1 cellular context compared by ENCODE assay signal in the genomic region with DNA sequence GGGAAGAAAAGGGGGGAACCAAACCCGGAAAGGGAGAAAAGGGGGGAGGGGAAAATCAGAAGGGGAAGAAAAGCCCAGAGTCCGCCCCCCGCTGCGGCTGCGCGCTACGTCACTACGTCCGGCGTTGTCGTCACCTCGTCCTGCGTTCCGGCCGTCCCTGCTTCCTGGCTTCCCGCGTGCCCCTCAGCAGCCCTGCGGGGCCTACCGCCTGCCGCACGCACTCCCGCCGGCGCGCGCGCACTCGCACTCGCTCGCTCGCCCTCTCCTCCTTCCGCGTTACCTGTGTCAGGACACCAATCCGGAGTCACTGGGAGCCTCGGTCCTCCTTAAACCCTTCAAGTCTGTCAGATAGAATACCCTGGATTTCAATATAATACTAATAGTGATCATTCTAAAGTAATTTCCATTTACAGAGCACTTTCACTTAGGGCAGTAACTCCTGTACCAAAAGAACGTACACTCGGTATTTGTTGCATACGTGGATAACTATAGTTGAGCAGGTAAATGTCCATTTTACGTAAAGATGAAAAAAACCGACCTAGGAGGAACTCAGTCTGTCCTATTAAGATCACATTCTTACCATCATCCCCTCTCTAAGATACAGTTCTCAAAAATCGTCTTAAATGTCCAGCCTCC.
TF ChIP-seq lines count a peak whose summit lies in the region.

A gene (minus strand): TSS at position 113 of the 636 bp plus-strand sequence. CDS start 120,615 bp downstream, outside the sequence.

TF ChIP-seq in HepG2, 621 proteins besides CTCF, POLR2A, EP300 and RAD21 (continued from another document and continues in another):
- TF ChIP-seq, protein P1, sequence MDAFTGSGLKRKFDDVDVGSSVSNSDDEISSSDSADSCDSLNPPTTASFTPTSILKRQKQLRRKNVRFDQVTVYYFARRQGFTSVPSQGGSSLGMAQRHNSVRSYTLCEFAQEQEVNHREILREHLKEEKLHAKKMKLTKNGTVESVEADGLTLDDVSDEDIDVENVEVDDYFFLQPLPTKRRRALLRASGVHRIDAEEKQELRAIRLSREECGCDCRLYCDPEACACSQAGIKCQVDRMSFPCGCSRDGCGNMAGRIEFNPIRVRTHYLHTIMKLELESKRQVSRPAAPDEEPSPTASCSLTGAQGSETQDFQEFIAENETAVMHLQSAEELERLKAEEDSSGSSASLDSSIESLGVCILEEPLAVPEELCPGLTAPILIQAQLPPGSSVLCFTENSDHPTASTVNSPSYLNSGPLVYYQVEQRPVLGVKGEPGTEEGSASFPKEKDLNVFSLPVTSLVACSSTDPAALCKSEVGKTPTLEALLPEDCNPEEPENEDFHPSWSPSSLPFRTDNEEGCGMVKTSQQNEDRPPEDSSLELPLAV (CRISPR knock-in tag; conservative IDR thresholded peaks at IDR 0.05; ENCODE audit: low read depth): no peak; the same call in 1 of the 2 replicates
- TF ChIP-seq, protein P2, sequence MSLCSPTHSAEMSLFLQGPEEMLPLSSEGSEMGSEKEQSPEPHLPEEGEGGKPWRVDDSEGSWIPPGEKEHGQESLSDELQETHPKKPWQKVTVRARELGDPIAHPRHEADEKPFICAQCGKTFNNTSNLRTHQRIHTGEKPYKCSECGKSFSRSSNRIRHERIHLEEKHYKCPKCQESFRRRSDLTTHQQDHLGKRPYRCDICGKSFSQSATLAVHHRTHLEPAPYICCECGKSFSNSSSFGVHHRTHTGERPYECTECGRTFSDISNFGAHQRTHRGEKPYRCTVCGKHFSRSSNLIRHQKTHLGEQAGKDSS (CRISPR knock-in tag; IDR thresholded peaks at IDR 0.05; ENCODE audit: borderline replicate concordance, low read depth): peak; percentile 82; the same call in 1 of the 2 replicates
- TF ChIP-seq KAT7 (CRISPR knock-in tag; IDR thresholded peaks at IDR 0.05; ENCODE audit: borderline replicate concordance) (peak; percentile 96; the same call in 1 of the 2 replicates), FOXK2 (IDR thresholded peaks at IDR 0.05) (no peak), U2AF1 (optimal IDR thresholded peaks at IDR 0.05; ENCODE audit: low read depth, low read length) (no peak), ZFP37 (CRISPR knock-in tag; IDR thresholded peaks at IDR 0.05; ENCODE audit: borderline replicate concordance) (0 out of 2 replicates have a peak, but pooled peaks have one; percentile 73), ZNF180 (CRISPR knock-in tag; IDR thresholded peaks at IDR 0.05; ENCODE audit: borderline replicate concordance, low read depth) (no peak), NFE2L1 (CRISPR knock-in tag; IDR thresholded peaks at IDR 0.05; ENCODE audit: borderline replicate concordance) (no peak), ZFP62 (CRISPR knock-in tag; IDR thresholded peaks at IDR 0.05) (no peak), DNMT3B (CRISPR knock-in tag; conservative IDR thresholded peaks at IDR 0.05) (peak; percentile 89; the same call in 1 of the 2 replicates), MXI1 (IDR thresholded peaks at IDR 0.05; ENCODE audit: borderline replicate concordance, low read depth, low read length) (peak; percentile 78; the same call in 1 of the 3 replicates), U2AF2 (IDR thresholded peaks at IDR 0.05; ENCODE audit: low read depth, low read length) (no peak), ZNF296 (CRISPR knock-in tag; conservative IDR thresholded peaks at IDR 0.05) (no peak), MBNL3 (CRISPR knock-in tag; conservative IDR thresholded peaks at IDR 0.05) (no peak), MIXL1 (CRISPR knock-in tag; IDR thresholded peaks at IDR 0.05) (peak; percentile 36; the same call in 1 of the 2 replicates), ZNF496 (CRISPR knock-in tag; IDR thresholded peaks at IDR 0.05; ENCODE audit: insufficient replicate concordance) (no peak), ZMAT3 (CRISPR knock-in tag; conservative IDR thresholded peaks at IDR 0.05) (0 out of 2 replicates have a peak, but pooled peaks have one; percentile 75), FIP1L1 (IDR thresholded peaks at IDR 0.05; ENCODE audit: borderline replicate concordance, insufficient read depth, low read depth, low read length) (no peak), CENPT (CRISPR knock-in tag; IDR thresholded peaks at IDR 0.05; ENCODE audit: low read depth) (peak; percentile 66; the same call in 1 of the 2 replicates)
- TF ChIP-seq, protein P3, sequence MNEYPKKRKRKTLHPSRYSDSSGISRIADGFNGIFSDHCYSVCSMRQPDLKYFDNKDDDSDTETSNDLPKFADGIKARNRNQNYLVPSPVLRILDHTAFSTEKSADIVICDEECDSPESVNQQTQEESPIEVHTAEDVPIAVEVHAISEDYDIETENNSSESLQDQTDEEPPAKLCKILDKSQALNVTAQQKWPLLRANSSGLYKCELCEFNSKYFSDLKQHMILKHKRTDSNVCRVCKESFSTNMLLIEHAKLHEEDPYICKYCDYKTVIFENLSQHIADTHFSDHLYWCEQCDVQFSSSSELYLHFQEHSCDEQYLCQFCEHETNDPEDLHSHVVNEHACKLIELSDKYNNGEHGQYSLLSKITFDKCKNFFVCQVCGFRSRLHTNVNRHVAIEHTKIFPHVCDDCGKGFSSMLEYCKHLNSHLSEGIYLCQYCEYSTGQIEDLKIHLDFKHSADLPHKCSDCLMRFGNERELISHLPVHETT (CRISPR knock-in tag; conservative IDR thresholded peaks at IDR 0.05): 0 out of 2 replicates have a peak, but pooled peaks have one; percentile 67
- TF ChIP-seq, protein P4, sequence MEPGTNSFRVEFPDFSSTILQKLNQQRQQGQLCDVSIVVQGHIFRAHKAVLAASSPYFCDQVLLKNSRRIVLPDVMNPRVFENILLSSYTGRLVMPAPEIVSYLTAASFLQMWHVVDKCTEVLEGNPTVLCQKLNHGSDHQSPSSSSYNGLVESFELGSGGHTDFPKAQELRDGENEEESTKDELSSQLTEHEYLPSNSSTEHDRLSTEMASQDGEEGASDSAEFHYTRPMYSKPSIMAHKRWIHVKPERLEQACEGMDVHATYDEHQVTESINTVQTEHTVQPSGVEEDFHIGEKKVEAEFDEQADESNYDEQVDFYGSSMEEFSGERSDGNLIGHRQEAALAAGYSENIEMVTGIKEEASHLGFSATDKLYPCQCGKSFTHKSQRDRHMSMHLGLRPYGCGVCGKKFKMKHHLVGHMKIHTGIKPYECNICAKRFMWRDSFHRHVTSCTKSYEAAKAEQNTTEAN (CRISPR knock-in tag; conservative IDR thresholded peaks at IDR 0.05): peak; percentile 87
- TF ChIP-seq, protein P5, sequence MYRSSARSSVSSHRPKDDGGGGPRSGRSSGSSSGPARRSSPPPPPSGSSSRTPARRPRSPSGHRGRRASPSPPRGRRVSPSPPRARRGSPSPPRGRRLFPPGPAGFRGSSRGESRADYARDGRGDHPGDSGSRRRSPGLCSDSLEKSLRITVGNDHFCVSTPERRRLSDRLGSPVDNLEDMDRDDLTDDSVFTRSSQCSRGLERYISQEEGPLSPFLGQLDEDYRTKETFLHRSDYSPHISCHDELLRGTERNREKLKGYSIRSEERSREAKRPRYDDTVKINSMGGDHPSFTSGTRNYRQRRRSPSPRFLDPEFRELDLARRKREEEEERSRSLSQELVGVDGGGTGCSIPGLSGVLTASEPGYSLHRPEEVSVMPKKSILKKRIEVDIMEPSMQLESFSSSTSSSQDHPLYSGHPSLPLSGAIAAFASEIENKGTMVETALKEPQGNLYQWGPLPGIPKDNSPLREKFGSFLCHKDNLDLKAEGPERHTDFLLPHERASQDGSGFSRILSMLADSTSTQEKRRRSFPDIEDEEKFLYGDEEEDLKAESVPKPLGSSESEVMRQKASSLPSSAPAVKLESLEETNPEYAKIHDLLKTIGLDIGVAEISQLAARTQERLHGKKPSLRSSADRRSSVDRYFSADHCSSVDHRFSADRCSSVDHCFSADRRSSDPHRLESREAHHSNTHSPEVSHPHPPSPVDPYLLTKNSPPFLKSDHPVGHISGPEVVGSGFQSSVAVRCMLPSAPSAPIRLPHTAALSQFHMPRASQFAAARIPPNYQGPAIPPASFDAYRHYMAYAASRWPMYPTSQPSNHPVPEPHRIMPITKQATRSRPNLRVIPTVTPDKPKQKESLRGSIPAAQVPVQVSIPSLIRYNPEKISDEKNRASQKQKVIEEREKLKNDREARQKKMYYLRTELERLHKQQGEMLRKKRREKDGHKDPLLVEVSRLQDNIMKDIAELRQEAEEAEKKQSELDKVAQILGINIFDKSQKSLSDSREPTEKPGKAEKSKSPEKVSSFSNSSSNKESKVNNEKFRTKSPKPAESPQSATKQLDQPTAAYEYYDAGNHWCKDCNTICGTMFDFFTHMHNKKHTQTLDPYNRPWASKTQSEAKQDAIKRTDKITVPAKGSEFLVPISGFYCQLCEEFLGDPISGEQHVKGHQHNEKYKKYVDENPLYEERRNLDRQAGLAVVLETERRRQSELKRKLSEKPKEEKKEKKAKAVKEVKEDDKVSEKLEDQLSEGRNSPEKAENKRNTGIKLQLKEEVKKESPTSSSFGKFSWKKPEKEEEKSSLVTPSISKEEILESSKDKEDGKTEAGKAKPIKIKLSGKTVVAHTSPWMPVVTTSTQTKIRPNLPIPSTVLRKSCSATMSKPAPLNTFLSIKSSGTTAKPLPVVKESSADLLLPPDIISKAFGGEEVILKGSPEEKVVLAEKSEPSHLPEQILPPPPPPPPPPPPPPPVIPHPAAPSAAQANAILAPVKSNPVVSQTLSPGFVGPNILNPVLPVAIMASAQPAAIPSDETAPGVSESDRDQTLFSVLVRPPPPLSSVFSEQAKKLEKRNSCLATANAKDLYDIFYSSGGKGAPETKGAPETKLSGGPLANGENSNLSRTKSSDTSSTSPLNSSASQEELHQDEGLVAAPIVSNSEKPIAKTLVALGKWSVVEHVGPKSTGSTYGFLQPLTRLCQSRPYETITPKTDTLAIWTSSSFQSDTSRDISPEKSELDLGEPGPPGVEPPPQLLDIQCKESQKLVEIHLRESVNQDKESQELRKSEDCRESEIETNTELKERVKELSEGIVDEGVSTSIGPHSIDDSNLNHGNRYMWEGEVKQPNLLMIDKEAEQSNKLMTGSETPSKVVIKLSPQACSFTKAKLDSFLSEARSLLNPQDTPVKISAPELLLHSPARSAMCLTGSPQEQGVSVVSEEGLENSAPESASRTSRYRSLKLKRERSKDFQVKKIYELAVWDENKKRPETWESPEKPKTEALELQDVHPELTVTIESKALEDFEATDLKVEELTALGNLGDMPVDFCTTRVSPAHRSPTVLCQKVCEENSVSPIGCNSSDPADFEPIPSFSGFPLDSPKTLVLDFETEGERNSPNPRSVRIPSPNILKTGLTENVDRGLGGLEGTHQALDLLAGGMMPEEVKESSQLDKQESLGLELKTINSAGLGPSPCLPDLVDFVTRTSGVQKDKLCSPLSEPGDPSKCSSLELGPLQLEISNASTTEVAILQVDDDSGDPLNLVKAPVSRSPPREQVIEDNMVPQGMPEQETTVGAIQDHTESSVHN (CRISPR knock-in tag; IDR thresholded peaks at IDR 0.05): no peak
- TF ChIP-seq, protein P6, sequence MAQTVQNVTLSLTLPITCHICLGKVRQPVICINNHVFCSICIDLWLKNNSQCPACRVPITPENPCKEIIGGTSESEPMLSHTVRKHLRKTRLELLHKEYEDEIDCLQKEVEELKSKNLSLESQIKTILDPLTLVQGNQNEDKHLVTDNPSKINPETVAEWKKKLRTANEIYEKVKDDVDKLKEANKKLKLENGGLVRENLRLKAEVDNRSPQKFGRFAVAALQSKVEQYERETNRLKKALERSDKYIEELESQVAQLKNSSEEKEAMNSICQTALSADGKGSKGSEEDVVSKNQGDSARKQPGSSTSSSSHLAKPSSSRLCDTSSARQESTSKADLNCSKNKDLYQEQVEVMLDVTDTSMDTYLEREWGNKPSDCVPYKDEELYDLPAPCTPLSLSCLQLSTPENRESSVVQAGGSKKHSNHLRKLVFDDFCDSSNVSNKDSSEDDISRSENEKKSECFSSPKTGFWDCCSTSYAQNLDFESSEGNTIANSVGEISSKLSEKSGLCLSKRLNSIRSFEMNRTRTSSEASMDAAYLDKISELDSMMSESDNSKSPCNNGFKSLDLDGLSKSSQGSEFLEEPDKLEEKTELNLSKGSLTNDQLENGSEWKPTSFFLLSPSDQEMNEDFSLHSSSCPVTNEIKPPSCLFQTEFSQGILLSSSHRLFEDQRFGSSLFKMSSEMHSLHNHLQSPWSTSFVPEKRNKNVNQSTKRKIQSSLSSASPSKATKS (CRISPR knock-in tag; IDR thresholded peaks at IDR 0.05): no peak
- TF ChIP-seq, protein P7, sequence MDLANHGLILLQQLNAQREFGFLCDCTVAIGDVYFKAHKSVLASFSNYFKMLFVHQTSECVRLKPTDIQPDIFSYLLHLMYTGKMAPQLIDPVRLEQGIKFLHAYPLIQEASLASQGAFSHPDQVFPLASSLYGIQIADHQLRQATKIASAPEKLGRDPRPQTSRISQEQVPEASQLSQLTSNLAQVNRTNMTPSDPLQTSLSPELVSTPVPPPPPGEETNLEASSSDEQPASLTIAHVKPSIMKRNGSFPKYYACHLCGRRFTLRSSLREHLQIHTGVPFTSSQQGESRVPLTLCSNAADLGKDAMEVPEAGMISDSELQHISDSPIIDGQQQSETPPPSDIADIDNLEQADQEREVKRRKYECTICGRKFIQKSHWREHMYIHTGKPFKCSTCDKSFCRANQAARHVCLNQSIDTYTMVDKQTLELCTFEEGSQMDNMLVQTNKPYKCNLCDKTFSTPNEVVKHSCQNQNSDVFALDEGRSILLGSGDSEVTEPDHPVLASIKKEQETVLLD (CRISPR knock-in tag; IDR thresholded peaks at IDR 0.05; ENCODE audit: low read depth): peak; percentile 69; the same call in 1 of the 2 replicates
- TF ChIP-seq, protein P8, sequence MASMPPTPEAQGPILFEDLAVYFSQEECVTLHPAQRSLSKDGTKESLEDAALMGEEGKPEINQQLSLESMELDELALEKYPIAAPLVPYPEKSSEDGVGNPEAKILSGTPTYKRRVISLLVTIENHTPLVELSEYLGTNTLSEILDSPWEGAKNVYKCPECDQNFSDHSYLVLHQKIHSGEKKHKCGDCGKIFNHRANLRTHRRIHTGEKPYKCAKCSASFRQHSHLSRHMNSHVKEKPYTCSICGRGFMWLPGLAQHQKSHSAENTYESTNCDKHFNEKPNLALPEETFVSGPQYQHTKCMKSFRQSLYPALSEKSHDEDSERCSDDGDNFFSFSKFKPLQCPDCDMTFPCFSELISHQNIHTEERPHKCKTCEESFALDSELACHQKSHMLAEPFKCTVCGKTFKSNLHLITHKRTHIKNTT (CRISPR knock-in tag; IDR thresholded peaks at IDR 0.05): no peak
